ENCODE assay signal across 22 cellular contexts in the genomic region with DNA sequence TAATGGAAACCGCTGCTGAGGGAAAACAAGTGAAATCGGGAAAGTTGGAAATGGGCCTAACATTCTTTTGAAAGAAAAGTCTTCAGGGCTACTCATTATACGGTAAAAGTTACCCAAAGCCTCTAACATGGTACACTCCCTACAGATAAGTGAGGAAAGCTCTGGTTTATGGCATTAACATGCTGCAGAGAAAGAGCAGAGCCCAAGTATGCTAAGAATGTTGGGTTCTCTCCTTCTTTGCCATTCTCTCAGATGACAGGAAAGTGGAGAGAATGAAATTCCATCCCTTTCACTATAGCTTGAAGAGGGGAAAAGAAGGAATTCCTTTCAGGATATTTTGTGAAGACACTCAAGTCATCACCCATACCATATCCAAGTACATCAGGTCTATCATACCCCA.
"Had no signal": no experiment of that assay in that cellular context is flagged by ENCODE, and none has a peak within 500 bp of the region (broad histone marks: within the 10 kb centered on the region; RNA-seq: fewer than 3 reads in every experiment).

No MANE protein-coding gene starts in this region.

- H3K9me3 Mint-ChIP-seq: activated naive CD8-positive, alpha-beta T cell treated with anti-CD3 and anti-CD28 coated beads, Interleukin-2, amount 10 ng/mL, durations not matched to agents 7 days and 5 days; neural crest cell had no signal

- H3K4me3 ChIP-seq: lower lobe of right lung, spleen, thoracic aorta, upper lobe of left lung had no signal

- H3K27ac Mint-ChIP-seq: activated B cell treated with CpG ODN at 0.5 μM for 24 hours; activated naive CD8-positive, alpha-beta T cell treated with anti-CD3 and anti-CD28 coated beads, Interleukin-2, amount 10 ng/mL, durations not matched to agents 7 days and 5 days; brain; dendritic cell treated with granulocyte-macrophage colony-stimulating factor and Interleukin-4, amounts not matched to agents 40 ng/mL and 50 ng/mL, for 4 days; naive thymus-derived CD4-positive, alpha-beta T cell had no signal

- H3K27me3 ChIP-seq: spleen, upper lobe of left lung had no signal

- H3K4me1 Mint-ChIP-seq: activated B cell treated with CpG ODN at 0.5 μM for 24 hours; activated naive CD8-positive, alpha-beta T cell treated with anti-CD3 and anti-CD28 coated beads, Interleukin-2, amount 10 ng/mL, durations not matched to agents 7 days and 5 days; neural crest cell had no signal

- ATAC-seq: lower lobe of right lung; naive thymus-derived CD4-positive, alpha-beta T cell had no signal

- H3K36me3 ChIP-seq: lower lobe of right lung, spleen, thoracic aorta, upper lobe of left lung had no signal

- DNase-seq: activated B cell treated with CpG ODN at 0.5 μM for 24 hours; activated CD4-positive, alpha-beta T cell treated with anti-CD3 and anti-CD28 coated beads for 4 hours; activated CD4-positive, alpha-beta T cell treated with anti-CD3 and anti-CD28 coated beads, Interleukin-2, amount 50 U/mL, for 48 hours; activated CD8-positive, alpha-beta memory T cell treated with anti-CD3 and anti-CD28 coated beads, Interleukin-2, amount 50 U/mL, for 48 hours; activated naive CD4-positive, alpha-beta T cell treated with Interleukin-2 at 50 U/mL for 16 hours; activated naive CD8-positive, alpha-beta T cell treated with anti-CD3 and anti-CD28 coated beads, Interleukin-2, amount 10 ng/mL, durations not matched to agents 7 days and 5 days; activated T-cell treated with anti-CD3 and anti-CD28 coated beads, Interleukin-2, amount 50 U/mL, for 48 hours; effector CD8-positive, alpha-beta T cell; foreskin melanocyte; hypothalamus; kidney; lower lobe of right lung; naive thymus-derived CD4-positive, alpha-beta T cell; spleen; stimulated activated CD4-positive, alpha-beta T cell treated with anti-CD3 and anti-CD28 coated beads, Interleukin-4, amount 100 ng/mL, for 1 hour; stimulated activated naive CD4-positive, alpha-beta T cell treated with Interleukin-2 at 50 U/mL for 16 hours; T-helper 9 cell; upper lobe of left lung had no signal

- H3K4me1 ChIP-seq: lower lobe of right lung, spleen, upper lobe of left lung had no signal

- H3K36me3 Mint-ChIP-seq: activated naive CD8-positive, alpha-beta T cell treated with anti-CD3 and anti-CD28 coated beads, Interleukin-2, amount 10 ng/mL, durations not matched to agents 7 days and 5 days; brain; naive thymus-derived CD4-positive, alpha-beta T cell had no signal

- H3K27me3 Mint-ChIP-seq: activated B cell treated with CpG ODN at 0.5 μM for 24 hours; brain; dendritic cell treated with granulocyte-macrophage colony-stimulating factor and Interleukin-4, amounts not matched to agents 40 ng/mL and 50 ng/mL, for 4 days had no signal

- H3K4me3 Mint-ChIP-seq: activated B cell treated with CpG ODN at 0.5 μM for 24 hours; activated naive CD8-positive, alpha-beta T cell treated with anti-CD3 and anti-CD28 coated beads, Interleukin-2, amount 10 ng/mL, durations not matched to agents 7 days and 5 days; brain; dendritic cell treated with granulocyte-macrophage colony-stimulating factor and Interleukin-4, amounts not matched to agents 40 ng/mL and 50 ng/mL, for 4 days; naive thymus-derived CD4-positive, alpha-beta T cell; neural crest cell had no signal

- H3K27ac ChIP-seq: lower lobe of right lung, spleen, thoracic aorta, upper lobe of left lung had no signal
